ENCODE assay signal across 22 cellular contexts in the genomic region with DNA sequence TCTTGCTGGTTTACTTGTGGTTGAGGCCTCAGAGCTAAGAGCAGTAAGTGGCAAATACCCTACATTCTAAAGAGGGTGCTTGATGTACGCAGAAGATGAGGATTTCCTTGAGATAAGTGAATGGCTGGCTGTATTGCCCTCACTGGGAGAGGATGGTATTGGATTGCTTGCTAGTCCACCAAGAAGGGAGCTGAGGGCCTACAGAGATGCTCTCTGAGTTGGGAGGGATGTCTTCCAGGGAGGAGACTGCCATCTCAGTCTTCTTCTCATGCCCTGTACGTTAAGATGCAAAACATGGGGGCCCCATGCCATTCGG.
"Had no signal": no experiment of that assay in that cellular context is flagged by ENCODE, and none has a peak within 500 bp of the region (broad histone marks: within the 10 kb centered on the region; RNA-seq: fewer than 3 reads in every experiment).

No MANE protein-coding gene starts in this region.

- H3K36me3 ChIP-seq: colonic mucosa, gastrocnemius medialis, sigmoid colon had no signal

- H3K4me1 ChIP-seq: colonic mucosa, gastrocnemius medialis had no signal

- H3K27ac ChIP-seq: colonic mucosa, gastrocnemius medialis had no signal

- ATAC-seq: activated CD8-positive, alpha-beta memory T cell treated with anti-CD3 and anti-CD28 coated beads, Interleukin-2, amount 10 ng/mL, durations not matched to agents 7 days and 5 days; esophagus mucosa; gastrocnemius medialis; left ventricle myocardium superior; naive thymus-derived CD8-positive, alpha-beta T cell had no signal

- H3K4me3 Mint-ChIP-seq: activated CD4-positive, alpha-beta memory T cell treated with anti-CD3 and anti-CD28 coated beads, Interleukin-2, amount 10 ng/mL, durations not matched to agents 7 days and 5 days; activated CD8-positive, alpha-beta memory T cell treated with anti-CD3 and anti-CD28 coated beads, Interleukin-2, amount 10 ng/mL, durations not matched to agents 7 days and 5 days; activated naive CD4-positive, alpha-beta T cell treated with anti-CD3 and anti-CD28 coated beads for 36 hours; brain; central memory CD8-positive, alpha-beta T cell; memory B cell; naive thymus-derived CD8-positive, alpha-beta T cell had no signal

- H3K4me1 Mint-ChIP-seq: activated CD8-positive, alpha-beta memory T cell treated with anti-CD3 and anti-CD28 coated beads, Interleukin-2, amount 10 ng/mL, durations not matched to agents 7 days and 5 days; brain; central memory CD8-positive, alpha-beta T cell; memory B cell; naive thymus-derived CD8-positive, alpha-beta T cell had no signal

- H3K27me3 Mint-ChIP-seq: activated CD8-positive, alpha-beta memory T cell treated with anti-CD3 and anti-CD28 coated beads, Interleukin-2, amount 10 ng/mL, durations not matched to agents 7 days and 5 days had no signal

- H3K9me3 ChIP-seq: colonic mucosa, gastrocnemius medialis, sigmoid colon had no signal

- H3K36me3 Mint-ChIP-seq: activated CD8-positive, alpha-beta memory T cell treated with anti-CD3 and anti-CD28 coated beads, Interleukin-2, amount 10 ng/mL, durations not matched to agents 7 days and 5 days; brain; memory B cell; naive thymus-derived CD8-positive, alpha-beta T cell had no signal

- H3K4me3 ChIP-seq: colonic mucosa, gastrocnemius medialis, sigmoid colon had no signal

- H3K9me3 Mint-ChIP-seq: activated CD4-positive, alpha-beta memory T cell treated with anti-CD3 and anti-CD28 coated beads, Interleukin-2, amount 10 ng/mL, durations not matched to agents 7 days and 5 days; activated naive CD4-positive, alpha-beta T cell treated with anti-CD3 and anti-CD28 coated beads for 36 hours; brain; central memory CD8-positive, alpha-beta T cell; memory B cell; naive thymus-derived CD8-positive, alpha-beta T cell had no signal

- FAIRE-seq: kidney had no signal

- H3K27me3 ChIP-seq: colonic mucosa, gastrocnemius medialis, sigmoid colon had no signal

- DNase-seq: activated CD4-positive, alpha-beta memory T cell treated with anti-CD3 and anti-CD28 coated beads, Interleukin-2, amount 10 ng/mL, durations not matched to agents 7 days and 5 days; activated CD4-positive, alpha-beta T cell treated with anti-CD3 and anti-CD28 coated beads for 48 hours; activated CD4-positive, CD25-positive, alpha-beta regulatory T cell; activated CD8-positive, alpha-beta memory T cell treated with anti-CD3 and anti-CD28 coated beads, Interleukin-2, amount 10 ng/mL, durations not matched to agents 7 days and 5 days; activated naive CD4-positive, alpha-beta T cell treated with anti-CD3 and anti-CD28 coated beads for 36 hours; activated T-cell treated with anti-CD3 and anti-CD28 coated beads, Interleukin-2, amount 50 U/mL, for 1 hour; colonic mucosa; gastrocnemius medialis; head of caudate nucleus; kidney; left ventricle myocardium superior; naive thymus-derived CD8-positive, alpha-beta T cell; posterior cingulate gyrus; sigmoid colon; stimulated activated CD4-positive, alpha-beta T cell treated with anti-CD3 and anti-CD28 coated beads, Interleukin-12 subunit alpha, Interleukin-12 subunit beta, amount 100 ng/mL, for 4 hours; stimulated activated CD4-positive, alpha-beta T cell treated with anti-CD3 and anti-CD28 coated beads, Interleukin-1b, Interleukin-23, amount 100 ng/mL, for 48 hours; stimulated activated CD8-positive, alpha-beta memory T cell treated with anti-CD3 and anti-CD28 coated beads, Interleukin-4, amount 100 ng/mL, for 48 hours; stimulated activated naive CD4-positive, alpha-beta T cell had no signal
